In genomic region chr6:47149554-47149953, GRCh38 we compare ENCODE assay signal across 26 cellular contexts.
"Had no signal": no experiment of that assay in that cellular context is flagged by ENCODE, and none has a peak within 500 bp of the region (broad histone marks: within the 10 kb centered on the region; RNA-seq: fewer than 3 reads in every experiment).

No MANE protein-coding gene starts in this region.

- H3K4me3 Mint-ChIP-seq: immature natural killer cell; naive thymus-derived CD4-positive, alpha-beta T cell; natural killer cell treated with Interleukin-12 subunit alpha and Interleukin-12 subunit beta and Interleukin-15 and Interleukin-18, amount 100 ng/mL, for 72 hours; stimulated activated effector memory CD8-positive, alpha-beta T cell treated with anti-CD3 and anti-CD28 coated beads, Interleukin-12 subunit alpha, Interleukin-12 subunit beta, amount 100 ng/mL, for 72 hours; stimulated activated naive CD8-positive, alpha-beta T cell treated with anti-CD3 and anti-CD28 coated beads, Interleukin-15, Interleukin-2, amounts not matched to agents 100 ng/mL and 50 ng/mL, for 24 hours had no signal

- H3K27ac ChIP-seq: left lung, lower lobe of right lung, ovary, right atrium auricular region, skin epidermis, suprapubic skin, thoracic aorta, tibial artery, upper lobe of left lung, vagina had no signal

- H3K9me3 ChIP-seq: left lung, lower lobe of right lung, mucosa of descending colon, ovary, right atrium auricular region, suprapubic skin, thoracic aorta, tibial artery, upper lobe of left lung, vagina had no signal

- H3K4me3 ChIP-seq: left lung, lower lobe of right lung, mucosa of descending colon, ovary, right atrium auricular region, skin epidermis, suprapubic skin, thoracic aorta, tibial artery, upper lobe of left lung, vagina had no signal

- H3K4me1 ChIP-seq: suprapubic skin, tibial artery had no signal

- ATAC-seq: left lung; lower lobe of right lung; naive thymus-derived CD4-positive, alpha-beta T cell; natural killer cell treated with Interleukin-12 subunit alpha and Interleukin-12 subunit beta and Interleukin-15 and Interleukin-18, amount 100 ng/mL, for 72 hours; sciatic nerve; stimulated activated effector memory CD8-positive, alpha-beta T cell treated with anti-CD3 and anti-CD28 coated beads, Interleukin-12 subunit alpha, Interleukin-12 subunit beta, amount 100 ng/mL, for 72 hours had no signal

- H3K27me3 Mint-ChIP-seq: progenitor cell of endocrine pancreas had no signal

- H3K36me3 Mint-ChIP-seq: immature natural killer cell; naive thymus-derived CD4-positive, alpha-beta T cell; natural killer cell treated with Interleukin-12 subunit alpha and Interleukin-12 subunit beta and Interleukin-15 and Interleukin-18, amount 100 ng/mL, for 72 hours; stimulated activated effector memory CD8-positive, alpha-beta T cell treated with anti-CD3 and anti-CD28 coated beads, Interleukin-12 subunit alpha, Interleukin-12 subunit beta, amount 100 ng/mL, for 72 hours had no signal

- H3K4me1 Mint-ChIP-seq: immature natural killer cell; naive thymus-derived CD4-positive, alpha-beta T cell; stimulated activated effector memory CD8-positive, alpha-beta T cell treated with anti-CD3 and anti-CD28 coated beads, Interleukin-12 subunit alpha, Interleukin-12 subunit beta, amount 100 ng/mL, for 72 hours had no signal

- FAIRE-seq: islet of Langerhans, kidney had no signal

- H3K9me3 Mint-ChIP-seq: immature natural killer cell; naive thymus-derived CD4-positive, alpha-beta T cell; natural killer cell treated with Interleukin-12 subunit alpha and Interleukin-12 subunit beta and Interleukin-15 and Interleukin-18, amount 100 ng/mL, for 72 hours; stimulated activated effector memory CD8-positive, alpha-beta T cell treated with anti-CD3 and anti-CD28 coated beads, Interleukin-12 subunit alpha, Interleukin-12 subunit beta, amount 100 ng/mL, for 72 hours; stimulated activated naive CD8-positive, alpha-beta T cell treated with anti-CD3 and anti-CD28 coated beads, Interleukin-15, Interleukin-2, amounts not matched to agents 100 ng/mL and 50 ng/mL, for 24 hours had no signal

- H3K27me3 ChIP-seq: left lung, ovary, right atrium auricular region, suprapubic skin, tibial artery, upper lobe of left lung, vagina had no signal

- H3K27ac Mint-ChIP-seq: immature natural killer cell; naive thymus-derived CD4-positive, alpha-beta T cell; natural killer cell treated with Interleukin-12 subunit alpha and Interleukin-12 subunit beta and Interleukin-15 and Interleukin-18, amount 100 ng/mL, for 72 hours; progenitor cell of endocrine pancreas; stimulated activated effector memory CD8-positive, alpha-beta T cell treated with anti-CD3 and anti-CD28 coated beads, Interleukin-12 subunit alpha, Interleukin-12 subunit beta, amount 100 ng/mL, for 72 hours; stimulated activated naive CD8-positive, alpha-beta T cell treated with anti-CD3 and anti-CD28 coated beads, Interleukin-15, Interleukin-2, amounts not matched to agents 100 ng/mL and 50 ng/mL, for 24 hours had no signal

- DNase-seq: hypothalamus; immature natural killer cell; kidney; left colon; left lung; lower lobe of right lung; mammary epithelial cell; midbrain; mucosa of descending colon; naive thymus-derived CD4-positive, alpha-beta T cell; ovary; stimulated activated CD4-positive, alpha-beta T cell treated with anti-CD3 and anti-CD28 coated beads, Interleukin-4, amount 100 ng/mL, for 24 hours; stimulated activated naive CD4-positive, alpha-beta T cell; tibial artery; upper lobe of left lung had no signal

- H3K36me3 ChIP-seq: left lung, lower lobe of right lung, ovary, right atrium auricular region, suprapubic skin, thoracic aorta, tibial artery, upper lobe of left lung, vagina had no signal
